Comparison of ENCODE assay signal across 8 cellular contexts in genomic region chr2:64404002-64404731, GRCh38. TPM values are rescaled to one million over a fixed set of nuclear protein-coding genes. Genes with fewer than 3 reads are reported as not detected.
DNase-seq lines count a peak whose midpoint lies in the region; ATAC-seq and TF ChIP-seq lines count a peak whose summit lies in the region.

No MANE protein-coding gene starts in this region.

- H3K27ac ChIP-seq in right cardiac atrium (ENCODE audit: low read length) (peak overlapping the region; percentile 98), psoas muscle (peak overlapping the region; percentile 85)

- intact Hi-C loops in right cardiac atrium (cut with DNase I) (loop anchor here in 2 of 4 donors (10.0 kb wide), 1 partner anchor 51 kb away; the partner anchor contains the start of gene LGALSL (in 2 of the 2)), psoas muscle (cut with DNase I) (loop anchor here in 1 of 2 donors (5.0 kb wide), 2 partner anchors 42 to 72 kb away; no protein-coding TSS in a partner anchor)
- intact Hi-C loops in activated T-helper 1 cell treated with anti-CD3 and anti-CD28 coated beads, Interleukin-12 subunit alpha, Interleukin-12 subunit beta, Interleukin-2, Interleukin-4 antibody, amounts not matched to agents 30 ng/mL and 10 ng/mL and 1 ng/mL, durations not matched to agents 14 hours and 24 hours and 36 hours (cut with micrococcal nuclease): no loop called here

- no peaks in the 10 kb centered on the region for H3K36me3 Mint-ChIP-seq in stimulated activated effector memory CD8-positive, alpha-beta T cell treated with anti-CD3 and anti-CD28 coated beads, Interleukin-12 subunit alpha, Interleukin-12 subunit beta, amount 100 ng/mL, for 72 hours
- no peaks in the 10 kb centered on the region for H3K36me3 Mint-ChIP-seq in activated T-helper 1 cell treated with anti-CD3 and anti-CD28 coated beads, Interleukin-12 subunit alpha, Interleukin-12 subunit beta, Interleukin-2, Interleukin-4 antibody, amounts not matched to agents 30 ng/mL and 10 ng/mL and 1 ng/mL, durations not matched to agents 14 hours and 24 hours and 36 hours (ENCODE audit: low read depth)

- no peak overlapping the region for H3K4me3 Mint-ChIP-seq in stimulated activated effector memory CD8-positive, alpha-beta T cell treated with anti-CD3 and anti-CD28 coated beads, Interleukin-12 subunit alpha, Interleukin-12 subunit beta, amount 100 ng/mL, for 72 hours
- no peak overlapping the region for H3K4me3 Mint-ChIP-seq in activated T-helper 1 cell treated with anti-CD3 and anti-CD28 coated beads, Interleukin-12 subunit alpha, Interleukin-12 subunit beta, Interleukin-2, Interleukin-4 antibody, amounts not matched to agents 30 ng/mL and 10 ng/mL and 1 ng/mL, durations not matched to agents 14 hours and 24 hours and 36 hours

- H3K9me3 ChIP-seq in HAP-1 (no peaks in the 10 kb centered on the region), right cardiac atrium (ENCODE audit: control insufficient read depth, low read length) (no peaks in the 10 kb centered on the region), psoas muscle (no peaks in the 10 kb centered on the region)

- TF ChIP-seq CTCF in psoas muscle (IDR thresholded peaks at IDR 0.05): no peak

- H3K4me3 ChIP-seq in HAP-1 (no peak overlapping the region), right cardiac atrium (ENCODE audit: low read length) (no peak overlapping the region), psoas muscle (peak overlapping the region; percentile 39)

- DNase-seq in HAP-1 (ENCODE audit: low spot score in 2 of 2): peak; percentile 14 to 65
- DNase-seq in amniotic epithelial cell (ENCODE audit: low read depth): peak; percentile 32
- DNase-seq in right cardiac atrium: peak; percentile 92 to 95 (median 95)
- DNase-seq in psoas muscle: peak; percentile 86 to 92
- DNase-seq in stimulated activated effector memory CD8-positive, alpha-beta T cell treated with anti-CD3 and anti-CD28 coated beads, Interleukin-12 subunit alpha, Interleukin-12 subunit beta, amount 100 ng/mL, for 72 hours (ENCODE audit: low spot score in 2 of 2): no peak
- no peak for DNase-seq in activated T-helper 1 cell treated with anti-CD3 and anti-CD28 coated beads, Interleukin-12 subunit alpha, Interleukin-12 subunit beta, Interleukin-2, Interleukin-4 antibody, amounts not matched to agents 30 ng/mL and 10 ng/mL and 1 ng/mL, durations not matched to agents 14 hours and 24 hours and 36 hours (ENCODE audit: low spot score)
- no peak for DNase-seq in activated CD4-positive, alpha-beta T cell treated with anti-CD3 and anti-CD28 coated beads, Interleukin-2, amount 50 U/mL, for 1 hour
- no peak for DNase-seq in stimulated activated naive CD8-positive, alpha-beta T cell treated with anti-CD3 and anti-CD28 coated beads, Interleukin-15, Interleukin-2, amounts not matched to agents 100 U/mL and 50 U/mL, for 24 hours

- ATAC-seq in right cardiac atrium: peak; percentile 95
- ATAC-seq in psoas muscle: peak; percentile 67 to 84 (median 71)
- no peak for ATAC-seq in stimulated activated effector memory CD8-positive, alpha-beta T cell treated with anti-CD3 and anti-CD28 coated beads, Interleukin-12 subunit alpha, Interleukin-12 subunit beta, amount 100 ng/mL, for 72 hours
- ATAC-seq in stimulated activated naive CD8-positive, alpha-beta T cell treated with anti-CD3 and anti-CD28 coated beads, Interleukin-15, Interleukin-2, amounts not matched to agents 100 U/mL and 50 U/mL, for 24 hours: no peak

- H3K27ac Mint-ChIP-seq in stimulated activated effector memory CD8-positive, alpha-beta T cell treated with anti-CD3 and anti-CD28 coated beads, Interleukin-12 subunit alpha, Interleukin-12 subunit beta, amount 100 ng/mL, for 72 hours: no peak overlapping the region
- H3K27ac Mint-ChIP-seq in activated T-helper 1 cell treated with anti-CD3 and anti-CD28 coated beads, Interleukin-12 subunit alpha, Interleukin-12 subunit beta, Interleukin-2, Interleukin-4 antibody, amounts not matched to agents 30 ng/mL and 10 ng/mL and 1 ng/mL, durations not matched to agents 14 hours and 24 hours and 36 hours: no peak overlapping the region

- peaks cover 5% of the 10 kb centered on the region for H3K4me1 Mint-ChIP-seq in stimulated activated effector memory CD8-positive, alpha-beta T cell treated with anti-CD3 and anti-CD28 coated beads, Interleukin-12 subunit alpha, Interleukin-12 subunit beta, amount 100 ng/mL, for 72 hours
- H3K4me1 Mint-ChIP-seq in activated T-helper 1 cell treated with anti-CD3 and anti-CD28 coated beads, Interleukin-12 subunit alpha, Interleukin-12 subunit beta, Interleukin-2, Interleukin-4 antibody, amounts not matched to agents 30 ng/mL and 10 ng/mL and 1 ng/mL, durations not matched to agents 14 hours and 24 hours and 36 hours (ENCODE audit: low read depth): no peaks in the 10 kb centered on the region

- H3K36me3 ChIP-seq in HAP-1 (replicated peaks): no peaks in the 10 kb centered on the region
- no peaks in the 10 kb centered on the region for H3K36me3 ChIP-seq in psoas muscle (ENCODE audit: insufficient read depth in 1 of 2, low read depth in 1 of 2)

- no peaks in the 10 kb centered on the region for H3K9me3 Mint-ChIP-seq in stimulated activated effector memory CD8-positive, alpha-beta T cell treated with anti-CD3 and anti-CD28 coated beads, Interleukin-12 subunit alpha, Interleukin-12 subunit beta, amount 100 ng/mL, for 72 hours
- H3K9me3 Mint-ChIP-seq in activated T-helper 1 cell treated with anti-CD3 and anti-CD28 coated beads, Interleukin-12 subunit alpha, Interleukin-12 subunit beta, Interleukin-2, Interleukin-4 antibody, amounts not matched to agents 30 ng/mL and 10 ng/mL and 1 ng/mL, durations not matched to agents 14 hours and 24 hours and 36 hours: no peaks in the 10 kb centered on the region

- H3K27me3 ChIP-seq in HAP-1 (ENCODE audit: low read depth) (no peaks in the 10 kb centered on the region), right cardiac atrium (ENCODE audit: control insufficient read depth, insufficient read depth) (no peaks in the 10 kb centered on the region), psoas muscle (ENCODE audit: insufficient read depth in 3 of 3, low read length in 2 of 3) (no peaks in the 10 kb centered on the region)

- H3K4me1 ChIP-seq in HAP-1 (peaks cover 13% of the 10 kb centered on the region), right cardiac atrium (ENCODE audit: control insufficient read depth, insufficient read depth, low read length) (peaks cover 24% of the 10 kb centered on the region), psoas muscle (peaks cover 57% of the 10 kb centered on the region)

- peaks cover 5% of the 10 kb centered on the region for H3K27me3 Mint-ChIP-seq in activated T-helper 1 cell treated with anti-CD3 and anti-CD28 coated beads, Interleukin-12 subunit alpha, Interleukin-12 subunit beta, Interleukin-2, Interleukin-4 antibody, amounts not matched to agents 30 ng/mL and 10 ng/mL and 1 ng/mL, durations not matched to agents 14 hours and 24 hours and 36 hours (ENCODE audit: insufficient read depth)

- in situ Hi-C loops in HAP-1 (cut with MboI; ENCODE audit: low sequenced_read_pairs): no loop called here

- 4% methylated on average over 9 of the region's 9 CpGs for WGBS in right cardiac atrium
- 0 to 4% (median 3%) methylated on average over 9 of the region's 9 CpGs for WGBS in psoas muscle, 3 donors

RNA-seq across cellular contexts. Expression of gene LGALSL, which starts 49.8 kb away (rescaled TPM):
- total RNA-seq in right cardiac atrium: 10 to 100 TPM; 11.5 to 19.1 (median 14.6) TPM
- 8.1 TPM for polyA plus RNA-seq in right cardiac atrium
- 10 to 100 TPM; 11.4 to 30.9 (median 23.2) TPM for total RNA-seq in psoas muscle
- polyA plus RNA-seq in psoas muscle: 1 to 10 TPM; 3.6 to 4.6 (median 4.2) TPM
- total RNA-seq in activated T-helper 1 cell treated with anti-CD3 and anti-CD28 coated beads, Interleukin-12 subunit alpha, Interleukin-12 subunit beta, Interleukin-2, Interleukin-4 antibody, amounts not matched to agents 30 ng/mL and 10 ng/mL and 1 ng/mL, durations not matched to agents 14 hours and 24 hours and 36 hours: 2.5 and 3.1 TPM in 2 replicates

Comparison
In these comparisons a context has a peak if more than half of its experiments do, and no peak if none do; other contexts are left out.
1. DNase-seq: peak in HAP-1 (2 of 2), amniotic epithelial cell (single experiment), right cardiac atrium (3 of 3) and psoas muscle (2 of 2); none in stimulated activated effector memory CD8-positive, alpha-beta T cell treated with anti-CD3 and anti-CD28 coated beads, Interleukin-12 subunit alpha, Interleukin-12 subunit beta, amount 100 ng/mL, for 72 hours (0 of 2), activated T-helper 1 cell treated with anti-CD3 and anti-CD28 coated beads, Interleukin-12 subunit alpha, Interleukin-12 subunit beta, Interleukin-2, Interleukin-4 antibody, amounts not matched to agents 30 ng/mL and 10 ng/mL and 1 ng/mL, durations not matched to agents 14 hours and 24 hours and 36 hours (single experiment), activated CD4-positive, alpha-beta T cell treated with anti-CD3 and anti-CD28 coated beads, Interleukin-2, amount 50 U/mL, for 1 hour (single experiment) and stimulated activated naive CD8-positive, alpha-beta T cell treated with anti-CD3 and anti-CD28 coated beads, Interleukin-15, Interleukin-2, amounts not matched to agents 100 U/mL and 50 U/mL, for 24 hours (single experiment).
2. ATAC-seq: peak in right cardiac atrium (2 of 2) and psoas muscle (4 of 4); none in stimulated activated effector memory CD8-positive, alpha-beta T cell treated with anti-CD3 and anti-CD28 coated beads, Interleukin-12 subunit alpha, Interleukin-12 subunit beta, amount 100 ng/mL, for 72 hours (single experiment) and stimulated activated naive CD8-positive, alpha-beta T cell treated with anti-CD3 and anti-CD28 coated beads, Interleukin-15, Interleukin-2, amounts not matched to agents 100 U/mL and 50 U/mL, for 24 hours (single experiment).